In the genomic region with DNA sequence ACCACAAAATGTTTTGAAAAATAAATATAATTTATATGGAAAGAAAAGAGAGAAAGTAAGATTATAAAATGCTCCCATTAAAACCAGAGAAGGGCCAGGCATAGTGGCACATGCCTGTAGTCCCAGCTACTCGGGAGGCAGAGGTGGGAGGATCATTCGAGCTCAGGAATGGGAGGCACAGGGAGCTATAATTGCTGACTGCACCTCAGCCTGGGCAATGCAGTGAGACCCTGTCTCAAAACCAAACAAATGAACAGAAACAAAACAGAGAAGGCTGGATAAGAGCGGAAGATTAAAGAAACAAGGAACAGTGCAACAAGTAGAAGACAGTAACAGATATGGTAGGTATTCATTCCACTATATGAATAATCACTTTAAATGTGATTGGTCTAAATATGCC, we compare ENCODE assay signal across 33 cellular contexts. TPM values are rescaled to one million over a fixed set of nuclear protein-coding genes. Genes with fewer than 3 reads are reported as not detected.
DNase-seq lines count a peak whose midpoint lies in the region; ATAC-seq, FAIRE-seq and TF ChIP-seq lines count a peak whose summit lies in the region.
"Had no signal": no experiment of that assay in that cellular context is flagged by ENCODE, and none has a peak within 500 bp of the region (broad histone marks: within the 10 kb centered on the region; RNA-seq: fewer than 3 reads in every experiment).

No MANE protein-coding gene starts in this region.

- BruUV-seq in HepG2 (replicated peaks; lab: Mats Ljungman, UMichigan): no TSS peak

- no peak overlapping the region for H3K4me3 Mint-ChIP-seq in WTC11
- H3K4me3 Mint-ChIP-seq: B cell; CD14-positive monocyte; CD4-positive, alpha-beta memory T cell; CD4-positive, alpha-beta T cell; CD4-positive, CD25-positive, alpha-beta regulatory T cell; CD8-positive, alpha-beta memory T cell; CD8-positive, alpha-beta T cell had no signal

- no peaks in the 10 kb centered on the region for H4K20me1 ChIP-seq in HepG2 (ENCODE audit: insufficient read depth, low read length)
- H4K20me1 ChIP-seq: BLaER1; BLaER1 treated with 17β-estradiol and CSF1 and Interleukin-3, amounts not matched to agents 10 nM and 100 nM had no signal

- POLR2A ChIA-PET in HepG2 (lab: Yijun Ruan, JAX) (no interaction called here), WTC11 (lab: Charles Lee) (no interaction called here)

- intact Hi-C loops in HepG2 (cut with micrococcal nuclease; ENCODE audit: unreplicated experiment) (no loop called here), right lobe of liver (cut with DNase I) (no loop called here)

- H3K27me3 Mint-ChIP-seq in WTC11 (ENCODE audit: low read depth): no peaks in the 10 kb centered on the region
- H3K27me3 Mint-ChIP-seq: B cell; CD4-positive, alpha-beta T cell; CD4-positive, CD25-positive, alpha-beta regulatory T cell had no signal

- no peak overlapping the region for H3K27ac Mint-ChIP-seq in WTC11
- H3K27ac Mint-ChIP-seq: B cell; CD4-positive, alpha-beta memory T cell; CD4-positive, alpha-beta T cell; CD4-positive, CD25-positive, alpha-beta regulatory T cell; CD8-positive, alpha-beta memory T cell; CD8-positive, alpha-beta T cell had no signal

- WGBS in HepG2 (ENCODE audit: low lambda C conversion rate): 94% methylated on average over 3 of the region's 3 CpGs
- WGBS in right lobe of liver (ENCODE audit: insufficient coverage, low coverage, low lambda C conversion rate, missing lambda C conversion rate): 88% methylated on average over 3 of the region's 3 CpGs

- no peaks in the 10 kb centered on the region for H3K27me3 ChIP-seq in HepG2 (ENCODE audit: control insufficient read depth in 1 of 2, insufficient read depth in 2 of 2, low read length in 2 of 2)
- H3K27me3 ChIP-seq in right lobe of liver: no peaks in the 10 kb centered on the region
- H3K27me3 ChIP-seq: BE2C; BLaER1; BLaER1 treated with 17β-estradiol and CSF1 and Interleukin-3, amounts not matched to agents 10 nM and 100 nM had no signal

- H3K9me3 ChIP-seq in HepG2 (ENCODE audit: low read length) (no peaks in the 10 kb centered on the region), right lobe of liver (no peaks in the 10 kb centered on the region)
- H3K9me3 ChIP-seq: A549, BE2C, BLaER1, Caco-2 had no signal

- H3K36me3 ChIP-seq in HepG2 (replicated peaks in 1 of 2; ENCODE audit: control insufficient read depth in 1 of 2, insufficient read depth in 2 of 2, low read length in 2 of 2) (no peaks in the 10 kb centered on the region), right lobe of liver (no peaks in the 10 kb centered on the region)
- H3K36me3 ChIP-seq: BE2C; BLaER1; BLaER1 treated with 17β-estradiol and CSF1 and Interleukin-3, amounts not matched to agents 10 nM and 100 nM had no signal

- no peaks in the 10 kb centered on the region for H3K36me3 Mint-ChIP-seq in WTC11
- H3K36me3 Mint-ChIP-seq: CD14-positive monocyte; CD8-positive, alpha-beta T cell had no signal

- H3K9me3 Mint-ChIP-seq in WTC11: no peaks in the 10 kb centered on the region
- H3K9me3 Mint-ChIP-seq: CD4-positive, alpha-beta T cell; CD8-positive, alpha-beta T cell had no signal

- no peak for DNase-seq in HepG2 (ENCODE audit: low spot score)
- no peak for DNase-seq in right lobe of liver
- no peak for DNase-seq in WTC11 (ENCODE audit: low spot score)
- DNase-seq in RCC 7860 (ENCODE audit: low spot score): no peak
- DNase-seq: 8988T; ACHN; AML-193; BE2C; C1 segment of cervical spinal cord; Caco-2; Calu3; CD4-positive, alpha-beta memory T cell; CD4-positive, alpha-beta T cell; CD4-positive, CD25-positive, alpha-beta regulatory T cell; CD8-positive, alpha-beta memory T cell; CD8-positive, alpha-beta T cell; COR-L47; DMS 273 treated with DMSO at 0.1 percent for 48 hours; DMS153; DMS53; DMS79; DMS79 treated with DMSO at 0.1 percent for 48 hours; DND-41; EL had no signal

- CTCF ChIA-PET in HepG2 (lab: Yijun Ruan, JAX; ENCODE audit: low intra/inter-chr PET ratio, low total read pairs) (no interaction called here), WTC11 (lab: Charles Lee) (interaction anchor here (2.5 kb wide), 1 partner anchor 10 kb away, joined by 10 read pairs; no protein-coding TSS in a partner anchor)

- H3K9ac ChIP-seq in HepG2 (ENCODE audit: insufficient read depth, low read depth, low read length): no peak overlapping the region
- H3K9ac ChIP-seq: BLaER1; BLaER1 treated with 17β-estradiol and CSF1 and Interleukin-3, amounts not matched to agents 10 nM and 100 nM had no signal

- H3K27ac ChIP-seq in HepG2 (ENCODE audit: extremely low read length, insufficient read depth, low read length) (no peak overlapping the region), right lobe of liver (no peak overlapping the region)
- H3K27ac ChIP-seq: 22Rv1; A549; BLaER1; BLaER1 treated with 17β-estradiol and CSF1 and Interleukin-3, amounts not matched to agents 10 nM and 100 nM; C4-2B had no signal

- FAIRE-seq in HepG2 (lab: Jason Lieb, UNC) (no peak), RCC 7860 (lab: Jason Lieb, UNC) (no peak)
- FAIRE-seq: A204.1, A549, D721Med had no signal

- no peak for ATAC-seq in HepG2
- ATAC-seq in right lobe of liver: no peak
- no peak for ATAC-seq in WTC11
- ATAC-seq: A549; CD8-positive, alpha-beta T cell had no signal

- no peak for TF ChIP-seq CTCF in HepG2 (CRISPR knock-in tag; IDR thresholded peaks at IDR 0.05)
- no peak for TF ChIP-seq CTCF in right lobe of liver (IDR thresholded peaks at IDR 0.05)
- no peak for TF ChIP-seq CTCF in WTC11 (IDR thresholded peaks at IDR 0.05)

- no peaks in the 10 kb centered on the region for H3K4me1 Mint-ChIP-seq in WTC11
- H3K4me1 Mint-ChIP-seq: B cell, CD14-positive monocyte had no signal

- H3K4me1 ChIP-seq in HepG2 (ENCODE audit: insufficient read depth, low read length) (peaks cover 6% of the 10 kb centered on the region; the same call in 1 of the 2 replicates), right lobe of liver (no peaks in the 10 kb centered on the region)
- H3K4me1 ChIP-seq: A549, BE2C, BLaER1, Caco-2 had no signal

- no peak for TF ChIP-seq RAD21 in HepG2 (CRISPR knock-in tag; IDR thresholded peaks at IDR 0.05)

- in situ Hi-C loops in HepG2 (cut with HindIII; ENCODE audit: extremely low pct_ligation_motif_present, low pct_unique_long_range_greater_than_20kb): no loop called here

- H3K79me2 ChIP-seq in HepG2 (ENCODE audit: insufficient read depth, low read length): no peaks in the 10 kb centered on the region

- TF ChIP-seq POLR2A in HepG2 (IDR thresholded peaks at IDR 0.05; ENCODE audit: insufficient read depth in 1 of 2, low read depth in 2 of 2, low read length in 2 of 2) (no peak), right lobe of liver (IDR thresholded peaks at IDR 0.05) (no peak)

- TF ChIP-seq EP300 in HepG2 (IDR thresholded peaks at IDR 0.05; ENCODE audit: low read depth in 2 of 2, low read length in 2 of 2) (no peak), HepG2 (CRISPR knock-in tag; IDR thresholded peaks at IDR 0.05; ENCODE audit: borderline replicate concordance) (no peak)

- H3K4me3 ChIP-seq in HepG2 (replicated peaks in 1 of 3; ENCODE audit: insufficient read depth in 1 of 3, low read depth in 2 of 3, low read length in 3 of 3) (no peak overlapping the region), right lobe of liver (no peak overlapping the region)
- H3K4me3 ChIP-seq: A549; BLaER1; BLaER1 treated with 17β-estradiol and CSF1 and Interleukin-3, amounts not matched to agents 10 nM and 100 nM had no signal

- no peak overlapping the region for H3K4me2 ChIP-seq in HepG2 (ENCODE audit: low read depth, low read length)
- H3K4me2 ChIP-seq: A549; BLaER1; BLaER1 treated with 17β-estradiol and CSF1 and Interleukin-3, amounts not matched to agents 10 nM and 100 nM had no signal

- no peak overlapping the region for H2AFZ ChIP-seq in HepG2 (ENCODE audit: low read length)

TF ChIP-seq in HepG2, 621 proteins besides CTCF, POLR2A, EP300 and RAD21:
- TF ChIP-seq ZNF121 (CRISPR knock-in tag; IDR thresholded peaks at IDR 0.05) (peak; percentile 86), NCOA2 (CRISPR knock-in tag; IDR thresholded peaks at IDR 0.05) (no peak)

TF ChIP-seq in WTC11, 78 proteins besides CTCF, POLR2A, EP300 and RAD21:
- TF ChIP-seq ZNF121 (CRISPR knock-in tag; IDR thresholded peaks at IDR 0.05) (peak; percentile 80), TCF7 (CRISPR knock-in tag; IDR thresholded peaks at IDR 0.05; ENCODE audit: low read depth) (no peak)

RNA-seq across cellular contexts. Expression of gene TMEM182, which starts 18.6 kb away (rescaled TPM):
- total RNA-seq in HepG2 (2016; rRNA removed; fragmentation: Illumina TruSeq; extraction: Trizol): 8.9 and 10.6 TPM in 2 replicates
- total RNA-seq in HepG2 (2016; cell fraction: cytosol; rRNA removed; fragmentation: Illumina TruSeq; extraction: Trizol; ENCODE audit: low read depth): 2.9 and 3.2 TPM in 2 replicates
- total RNA-seq in HepG2 (2016; cell fraction: insoluble cytoplasmic fraction; rRNA removed; fragmentation: Illumina TruSeq; extraction: Trizol): 8.4 and 10.0 TPM in 2 replicates
- 4.3 and 6.3 TPM in 2 replicates for total RNA-seq in HepG2 (2016; cell fraction: membrane; rRNA removed; fragmentation: Illumina TruSeq; extraction: Trizol)
- 7.5 and 8.7 TPM in 2 replicates for total RNA-seq in HepG2 (2016; cell fraction: nucleus; rRNA removed; fragmentation: Illumina TruSeq; extraction: Trizol)
- 8.0 and 8.7 TPM in 2 replicates for polyA plus RNA-seq in HepG2 (2011; rRNA removed)
- 3.8 and 5.8 TPM in 2 replicates for polyA plus RNA-seq in HepG2 (2011; cell fraction: cytosol; rRNA removed)
- polyA plus RNA-seq in HepG2 (2011; cell fraction: nucleus; rRNA removed): 2.6 and 3.6 TPM in 2 replicates
- polyA plus RNA-seq in HepG2 (2012): 11.2 and 15.6 TPM in 2 replicates
- 2.3 and 2.5 TPM in 2 replicates for polyA plus RNA-seq in HepG2 (2016; cell fraction: cytosol; fragmentation: Illumina TruSeq; extraction: Trizol; ENCODE audit: low read depth)
- polyA plus RNA-seq in HepG2 (2016; cell fraction: insoluble cytoplasmic fraction; fragmentation: Illumina TruSeq; extraction: Trizol; ENCODE audit: low read depth): 10.1 and 11.3 TPM in 2 replicates
- polyA plus RNA-seq in HepG2 (2016; cell fraction: membrane; fragmentation: Illumina TruSeq; extraction: Trizol; ENCODE audit: low read depth): 5.0 and 5.8 TPM in 2 replicates
- 5.8 and 8.3 TPM in 2 replicates for polyA plus RNA-seq in HepG2 (2016; cell fraction: nucleus; fragmentation: Illumina TruSeq; extraction: Trizol; ENCODE audit: insufficient read depth, low read depth)
- polyA minus RNA-seq in HepG2 (2011; rRNA and poly(A)+ RNA removed; ENCODE audit: low replicate concordance): 4.8 and 13.3 TPM in 2 replicates
- polyA minus RNA-seq in HepG2 (2011; cell fraction: cytosol; rRNA and poly(A)+ RNA removed): 2.5 and 6.1 TPM in 2 replicates
- 26.4 and 30.3 TPM in 2 replicates for polyA minus RNA-seq in HepG2 (2011; cell fraction: nucleus; rRNA and poly(A)+ RNA removed)
- total RNA-seq in right lobe of liver: 1 to 10 TPM; 1.2 to 5.9 (median 2.3) TPM
- 4.2 to 4.8 TPM (median 4.3 TPM) in 3 replicates for total RNA-seq in WTC11 (2021)

Comparison
In these comparisons a context has a peak if more than half of its experiments do, and no peak if none do; other contexts are left out.
1. Of the 50 proteins assayed by ChIP-seq in both HepG2 and WTC11: peak only in HepG2: none; only in WTC11: none; in both: ZNF121; in neither: 49.